In genomic region chr6:44253307-44254101, GRCh38 we compare ENCODE assay signal across 1 cellular context.
TF ChIP-seq lines count a peak whose summit lies in the region.

No MANE protein-coding gene starts in this region.

TF ChIP-seq in HEK293, 187 proteins besides CTCF, POLR2A, EP300 and RAD21 (continued from another document):
- no peak for TF ChIP-seq ZNF184 (tag by site-specific recombination; IDR thresholded peaks at IDR 0.05)
- TF ChIP-seq IKZF3 (tag by site-specific recombination; IDR thresholded peaks at IDR 0.05) = 0 out of 2 replicates have a peak, but pooled peaks have one; percentile 11
- peak; percentile 46; the same call in 1 of the 2 replicates for TF ChIP-seq ZBTB11 (tag by site-specific recombination; conservative IDR thresholded peaks at IDR 0.05; ENCODE audit: low read depth)
- TF ChIP-seq, protein P1, sequence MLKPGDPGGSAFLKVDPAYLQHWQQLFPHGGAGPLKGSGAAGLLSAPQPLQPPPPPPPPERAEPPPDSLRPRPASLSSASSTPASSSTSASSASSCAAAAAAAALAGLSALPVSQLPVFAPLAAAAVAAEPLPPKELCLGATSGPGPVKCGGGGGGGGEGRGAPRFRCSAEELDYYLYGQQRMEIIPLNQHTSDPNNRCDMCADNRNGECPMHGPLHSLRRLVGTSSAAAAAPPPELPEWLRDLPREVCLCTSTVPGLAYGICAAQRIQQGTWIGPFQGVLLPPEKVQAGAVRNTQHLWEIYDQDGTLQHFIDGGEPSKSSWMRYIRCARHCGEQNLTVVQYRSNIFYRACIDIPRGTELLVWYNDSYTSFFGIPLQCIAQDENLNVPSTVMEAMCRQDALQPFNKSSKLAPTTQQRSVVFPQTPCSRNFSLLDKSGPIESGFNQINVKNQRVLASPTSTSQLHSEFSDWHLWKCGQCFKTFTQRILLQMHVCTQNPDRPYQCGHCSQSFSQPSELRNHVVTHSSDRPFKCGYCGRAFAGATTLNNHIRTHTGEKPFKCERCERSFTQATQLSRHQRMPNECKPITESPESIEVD (tag by site-specific recombination; IDR thresholded peaks at IDR 0.05) = no peak
- TF ChIP-seq ZBTB17 (tag by site-specific recombination; IDR thresholded peaks at IDR 0.05) = peak; percentile 70
- TF ChIP-seq ZBTB8A (tag by site-specific recombination; IDR thresholded peaks at IDR 0.05) = no peak
